Comparison of ENCODE assay signal across 11 cellular contexts in the genomic region with DNA sequence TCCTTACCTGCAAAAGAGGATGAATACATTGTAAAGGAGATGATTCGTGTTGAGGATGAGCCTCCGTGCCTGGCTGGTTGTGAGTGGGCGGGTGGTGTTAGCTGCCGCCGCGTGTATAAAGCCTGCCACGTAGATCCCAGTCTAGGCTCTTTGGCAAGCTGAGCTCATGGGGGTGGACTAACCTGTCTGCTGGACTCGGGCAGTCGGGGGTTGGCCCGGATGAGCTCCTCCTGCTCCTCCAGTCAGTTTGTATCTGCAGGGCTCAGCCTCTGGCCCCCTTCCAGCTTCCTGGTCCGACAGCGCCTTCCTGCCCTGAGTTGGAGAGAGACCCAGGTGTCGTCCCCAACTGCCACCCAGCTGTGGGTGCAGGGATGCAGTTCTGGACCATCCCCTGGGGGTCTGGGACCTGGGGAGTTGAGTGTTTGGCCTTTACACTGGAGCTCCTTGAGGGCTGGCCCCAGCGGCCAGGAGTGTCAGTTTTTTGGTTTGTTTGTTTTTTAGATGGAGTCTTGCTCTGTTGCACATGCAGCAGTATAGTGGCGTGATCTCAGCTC. TPM values are rescaled to one million over a fixed set of nuclear protein-coding genes. Genes with fewer than 3 reads are reported as not detected.
A peak's percentile ranks its signal among the peaks of the same experiment; 100 is the strongest.
DNase-seq lines count a peak whose midpoint lies in the region; ATAC-seq and TF ChIP-seq lines count a peak whose summit lies in the region.
"Had no signal": no experiment of that assay in that cellular context is flagged by ENCODE, and none has a peak within 500 bp of the region (broad histone marks: within the 10 kb centered on the region; RNA-seq: fewer than 3 reads in every experiment).

No MANE protein-coding gene starts in this region.

- 0 out of 2 replicates have a peak overlapping the region, but pooled peaks have one; percentile 12 for H3K4me2 ChIP-seq in PC-9

- H3K9me2 ChIP-seq in PC-9 (ENCODE audit: insufficient read depth) = no peaks in the 10 kb centered on the region

- no peaks in the 10 kb centered on the region; the same call in 1 of the 2 replicates for H3K36me3 ChIP-seq in PC-9 (ENCODE audit: low read depth)

- CTCF ChIA-PET in PC-9 (lab: Charles Lee) = interaction anchor here (0.6 to 1.4 kb wide), 2 partner anchors 40 to 63 kb away, joined by 3 to 11 read pairs; no protein-coding TSS in a partner anchor

- in situ Hi-C loops in G401 (cut with HindIII; ENCODE audit: low sequenced_read_pairs) = no loop called here

- TF ChIP-seq CTCF in PC-9 (conservative IDR thresholded peaks at IDR 0.05) (no peak), epithelial cell of esophagus (IDR thresholded peaks at IDR 0.05; ENCODE audit: insufficient read depth, low read depth, low read length, missing control alignments) (no peak)

- peaks cover 16% of the 10 kb centered on the region; the same call in 1 of the 2 replicates for H4K20me1 ChIP-seq in PC-9 (ENCODE audit: insufficient read depth)

- no peak overlapping the region for H3K27ac ChIP-seq in PC-9
- H3K27ac ChIP-seq: thoracic aorta had no signal

- peaks cover 44% of the 10 kb centered on the region for H3K79me2 ChIP-seq in PC-9 (ENCODE audit: low read depth)

- no peaks in the 10 kb centered on the region for H3K9me3 ChIP-seq in PC-9 (ENCODE audit: insufficient read depth, low read depth)
- H3K9me3 ChIP-seq: thoracic aorta had no signal

- H3K4me3 ChIP-seq in PC-9 (no peak overlapping the region), epithelial cell of esophagus (ENCODE audit: low read length) (no peak overlapping the region)
- H3K4me3 ChIP-seq: thoracic aorta had no signal

- ATAC-seq in GM21390 (IDR thresholded peaks at IDR 0.05; ENCODE audit: unreplicated experiment) = no peak

- BruUV-seq in PC-9 (replicated peaks; lab: Mats Ljungman, UMichigan) = no TSS peak

- DNase-seq in G401 (ENCODE audit: low spot score) (peak; percentile 77), PC-9 (peak; percentile 34 to 83), epithelial cell of esophagus (ENCODE audit: low read depth) (peak; percentile 85), renal cortical epithelial cell (ENCODE audit: low read depth) (peak; percentile 44), medulla oblongata (ENCODE audit: extremely low spot score) (no peak), NCI-H446 treated with DMSO at 0.1 percent for 48 hours (lab: John Stamatoyannopoulos, UW) (no peak)
- DNase-seq: activated CD4-positive, CD25-positive, alpha-beta regulatory T cell treated with anti-CD3 and anti-CD28 coated beads, Interleukin-2, amount 50 U/mL, for 72 hours; cortex of kidney had no signal

- H3F3A ChIP-seq in PC-9 (ENCODE audit: insufficient read depth, low read depth) = peaks cover 23% of the 10 kb centered on the region; the same call in 1 of the 2 replicates

- POLR2A ChIA-PET in PC-9 (lab: Charles Lee; ENCODE audit: unreplicated experiment) = interaction anchor here (0.5 to 1.1 kb wide), 8 partner anchors 25 to 435 kb away, joined by 3 to 39 read pairs (median 5); a partner anchor contains a TSS

- intact Hi-C loops in PC-9 (cut with micrococcal nuclease; ENCODE audit: unreplicated experiment) = loop anchor here (5.0 kb wide), 1 partner anchor 118 kb away; a partner anchor contains a TSS

- no peak overlapping the region for H2AFZ ChIP-seq in PC-9

- H3K27me3 ChIP-seq in PC-9 (ENCODE audit: insufficient read depth, low read depth) = no peaks in the 10 kb centered on the region

- H3K4me1 ChIP-seq in PC-9 (replicated peaks; ENCODE audit: insufficient read depth) = peaks cover 16% of the 10 kb centered on the region

RNA-seq across cellular contexts. Expression of a gene that starts 20.9 kb away (rescaled TPM):
- total RNA-seq in G401 (2014; rRNA removed; shearing (Covaris generic)) = 166 and 226 TPM in 2 replicates
- total RNA-seq in PC-9 (2021) (212 and 294 TPM in 2 replicates), renal cortical epithelial cell (33.4 and 35.6 TPM in 2 replicates)

RNA-seq across cellular contexts. Expression of a gene that starts 21.6 kb away (rescaled TPM):
- total RNA-seq in G401 (2014; rRNA removed; shearing (Covaris generic)) = 287 and 394 TPM in 2 replicates
- total RNA-seq in PC-9 (2021) (192 and 248 TPM in 2 replicates), renal cortical epithelial cell (108 and 413 TPM in 2 replicates)

RNA-seq across cellular contexts. Expression of a gene that starts 32.1 kb away (rescaled TPM):
- total RNA-seq in G401 (2014; rRNA removed; shearing (Covaris generic)) = 95.1 and 117 TPM in 2 replicates
- total RNA-seq in PC-9 (2021) (159 and 199 TPM in 2 replicates), renal cortical epithelial cell (55.3 and 58.9 TPM in 2 replicates)

RNA-seq across cellular contexts. Expression of a gene that starts 32.6 kb away (rescaled TPM):
- total RNA-seq in G401 (2014; rRNA removed; shearing (Covaris generic)) = not detected in 2 replicates
- total RNA-seq in PC-9 (2021) = not detected in 2 replicates
- not detected in 2 replicates for total RNA-seq in renal cortical epithelial cell
- total RNA-seq: NCI-H460, thoracic aorta had no signal

RNA-seq across cellular contexts. Expression of a gene that starts 54.4 kb away (rescaled TPM):
- 367 and 404 TPM in 2 replicates for total RNA-seq in G401 (2014; rRNA removed; shearing (Covaris generic))
- total RNA-seq in PC-9 (2021) (205 and 259 TPM in 2 replicates), renal cortical epithelial cell (180 and 401 TPM in 2 replicates)

Comparison
In these comparisons a context has a peak if more than half of its experiments do, and no peak if none do; other contexts are left out.
1. DNase-seq: peak in G401 (single experiment), PC-9 (2 of 2), epithelial cell of esophagus (single experiment) and renal cortical epithelial cell (single experiment); none in medulla oblongata (single experiment) and NCI-H446 treated with DMSO at 0.1 percent for 48 hours (single experiment).